ENCODE assay signal across 12 cellular contexts in genomic region chrX:152072236-152072635, GRCh38.
DNase-seq lines count a peak whose midpoint lies in the region; ATAC-seq and TF ChIP-seq lines count a peak whose summit lies in the region.
"Had no signal": no experiment of that assay in that cellular context is flagged by ENCODE, and none has a peak within 500 bp of the region (broad histone marks: within the 10 kb centered on the region; RNA-seq: fewer than 3 reads in every experiment).

No MANE protein-coding gene starts in this region.

- H3K9me3 ChIP-seq in RWPE2 (ENCODE audit: severe bottlenecking): no peaks in the 10 kb centered on the region
- H3K9me3 ChIP-seq: esophagus squamous epithelium had no signal

- no peaks in the 10 kb centered on the region for H3K36me3 ChIP-seq in RWPE2 (ENCODE audit: low read depth)
- H3K36me3 ChIP-seq: cardiac muscle cell, esophagus squamous epithelium had no signal

- H3K4me3 ChIP-seq in RWPE2 (ENCODE audit: severe bottlenecking) (no peak overlapping the region), skeletal muscle cell (ENCODE audit: low read depth, low read length) (no peak overlapping the region)
- H3K4me3 ChIP-seq: cardiac muscle cell, esophagus squamous epithelium had no signal

- H3K27ac ChIP-seq in RWPE2 (ENCODE audit: poor library complexity, severe bottlenecking): no peak overlapping the region
- H3K27ac ChIP-seq: cardiac muscle cell, esophagus squamous epithelium, KMS-11 had no signal

- peaks cover 4% of the 10 kb centered on the region for H3K4me1 ChIP-seq in RWPE2 (ENCODE audit: insufficient read depth, poor library complexity, severe bottlenecking)
- H3K4me1 ChIP-seq: esophagus squamous epithelium had no signal

- H3K27me3 ChIP-seq in RWPE2 (ENCODE audit: insufficient read depth, poor library complexity, severe bottlenecking): no peaks in the 10 kb centered on the region
- H3K27me3 ChIP-seq: cardiac muscle cell, esophagus squamous epithelium had no signal

- ATAC-seq in RWPE2 (ENCODE audit: low read depth): peak; percentile 91
- peak; percentile 50 for ATAC-seq in esophagus mucosa
- ATAC-seq in GM19324 (IDR thresholded peaks at IDR 0.05; ENCODE audit: low FRiP score, unreplicated experiment): no peak
- ATAC-seq in HG03565 (IDR thresholded peaks at IDR 0.05; ENCODE audit: unreplicated experiment): no peak
- ATAC-seq: left ventricle myocardium superior had no signal

- TF ChIP-seq CTCF in RWPE2 (IDR thresholded peaks at IDR 0.05; ENCODE audit: poor library complexity, severe bottlenecking): no peak

- DNase-seq in GM04503 (ENCODE audit: low read depth) (peak; percentile 41), RWPE2 (ENCODE audit: low spot score) (no peak), skeletal muscle cell (ENCODE audit: low read depth) (peak; percentile 43), DMS79 (lab: John Stamatoyannopoulos, UW) (no peak)
- DNase-seq: esophagus squamous epithelium, left ventricle myocardium superior, NCI-H2171 had no signal

Comparison
In these comparisons a context has a peak if more than half of its experiments do, and no peak if none do; other contexts are left out.
1. DNase-seq: peak in GM04503 (single experiment) and skeletal muscle cell (single experiment); none in RWPE2 (single experiment) and DMS79 (single experiment).
2. ATAC-seq: peak in RWPE2 (single experiment) and esophagus mucosa (single experiment); none in GM19324 (single experiment) and HG03565 (single experiment).